ENCODE assay signal across 27 cellular contexts in the genomic region with DNA sequence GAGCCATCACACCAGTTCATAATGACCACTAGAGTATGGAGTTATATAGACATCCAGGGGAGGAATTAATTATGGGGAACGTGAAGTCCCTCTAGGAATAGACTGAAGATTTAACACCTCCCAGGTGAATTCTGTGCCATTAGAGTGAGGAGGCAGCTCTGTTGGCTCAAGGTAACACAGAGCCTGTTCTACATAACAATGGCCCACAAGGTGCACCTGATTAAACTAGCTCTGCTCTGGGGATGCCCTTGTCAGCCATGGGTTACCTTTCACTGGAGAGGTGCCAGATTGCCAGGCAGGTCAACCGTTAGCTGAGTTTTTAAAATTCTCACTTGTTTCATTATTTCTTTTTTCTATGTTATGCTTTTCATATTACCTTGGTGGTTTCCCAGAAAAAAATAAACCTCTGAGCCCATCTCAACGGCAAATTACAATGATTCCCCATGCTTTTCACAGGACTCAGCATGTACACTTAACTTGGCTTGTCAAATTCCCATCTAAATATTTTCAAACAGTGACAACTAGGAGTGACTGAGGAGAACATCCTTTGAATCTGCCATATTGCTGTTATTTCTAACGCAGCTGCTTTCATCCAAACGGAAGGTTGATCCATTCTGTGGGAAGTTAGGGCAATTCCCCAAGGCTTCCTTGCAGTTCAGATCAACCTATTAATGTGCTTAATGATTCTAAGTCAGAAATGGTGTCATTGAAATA.
"Had no signal": no experiment of that assay in that cellular context is flagged by ENCODE, and none has a peak within 500 bp of the region (broad histone marks: within the 10 kb centered on the region; RNA-seq: fewer than 3 reads in every experiment).

No MANE protein-coding gene starts in this region.

- H3K27me3 ChIP-seq: adrenal gland, ascending aorta, brain microvascular endothelial cell, neutrophil, ovary, right atrium auricular region, upper lobe of right lung had no signal

- H3K9me3 ChIP-seq: adrenal gland, ascending aorta, neutrophil, ovary, psoas muscle, right atrium auricular region, upper lobe of right lung had no signal

- H3K27ac Mint-ChIP-seq: activated naive CD8-positive, alpha-beta T cell; activated T-cell treated with anti-CD3 and anti-CD28 coated beads, Interleukin-2, amount 50 U/mL, for 24 hours; activated T-helper 2 cell treated with anti-CD3 and anti-CD28 coated beads, Interferon-gamma antibody, Interleukin-2, Interleukin-4, amounts not matched to agents 10 μg/mL and 5 μg/mL and 100 μg/mL, durations not matched to agents 14 hours and 24 hours and 36 hours; naive thymus-derived CD8-positive, alpha-beta T cell had no signal

- H3K4me3 ChIP-seq: adrenal gland, ascending aorta, lung, ovary, psoas muscle, right atrium auricular region, upper lobe of right lung had no signal

- ATAC-seq: esophagus mucosa; left lobe of liver; naive thymus-derived CD8-positive, alpha-beta T cell; psoas muscle; stimulated activated naive CD8-positive, alpha-beta T cell treated with anti-CD3 and anti-CD28 coated beads, Interleukin-15, Interleukin-2, amounts not matched to agents 100 U/mL and 50 U/mL, for 24 hours; upper lobe of right lung had no signal

- H3K9me3 Mint-ChIP-seq: activated T-cell treated with anti-CD3 and anti-CD28 coated beads, Interleukin-2, amount 50 U/mL, for 24 hours; activated T-helper 2 cell treated with anti-CD3 and anti-CD28 coated beads, Interferon-gamma antibody, Interleukin-2, Interleukin-4, amounts not matched to agents 10 μg/mL and 5 μg/mL and 100 μg/mL, durations not matched to agents 14 hours and 24 hours and 36 hours had no signal

- H3K36me3 Mint-ChIP-seq: activated naive CD8-positive, alpha-beta T cell; mesothelial cell of epicardium; naive thymus-derived CD8-positive, alpha-beta T cell had no signal

- H3K4me3 Mint-ChIP-seq: activated naive CD8-positive, alpha-beta T cell; activated T-cell treated with anti-CD3 and anti-CD28 coated beads, Interleukin-2, amount 50 U/mL, for 24 hours; naive thymus-derived CD8-positive, alpha-beta T cell had no signal

- DNase-seq: activated CD4-positive, alpha-beta T cell treated with anti-CD3 and anti-CD28 coated beads for 1 hour; activated CD4-positive, alpha-beta T cell treated with anti-CD3 and anti-CD28 coated beads, Interleukin-2, amount 50 U/mL, for 1 hour; activated CD8-positive, alpha-beta memory T cell treated with anti-CD3 and anti-CD28 coated beads, Interleukin-2, amount 50 U/mL, for 4 hours; activated naive CD4-positive, alpha-beta T cell; activated T-cell treated with anti-CD3 and anti-CD28 coated beads, Interleukin-2, amount 50 U/mL, for 24 hours; brain microvascular endothelial cell; central memory CD4-positive, alpha-beta T cell; effector memory CD4-positive, alpha-beta T cell; glutamatergic neuron; hippocampal formation; naive thymus-derived CD8-positive, alpha-beta T cell; ovary; psoas muscle; stimulated activated CD4-positive, alpha-beta T cell treated with anti-CD3 and anti-CD28 coated beads, Interleukin-4, amount 100 ng/mL, for 4 hours; stimulated activated naive CD8-positive, alpha-beta T cell treated with anti-CD3 and anti-CD28 coated beads, Interleukin-15, Interleukin-2, amounts not matched to agents 100 U/mL and 50 U/mL, for 24 hours; upper lobe of right lung; WERI-Rb-1 had no signal

- H3K36me3 ChIP-seq: adrenal gland, ascending aorta, brain microvascular endothelial cell, neutrophil, ovary, right atrium auricular region, upper lobe of right lung, WERI-Rb-1 had no signal

- H3K4me1 Mint-ChIP-seq: naive thymus-derived CD8-positive, alpha-beta T cell had no signal

- H3K27ac ChIP-seq: adrenal gland, ascending aorta, brain microvascular endothelial cell, neutrophil, ovary, psoas muscle, right atrium auricular region, upper lobe of right lung, WERI-Rb-1 had no signal

- H3K4me1 ChIP-seq: adrenal gland, ascending aorta, psoas muscle, right atrium auricular region, upper lobe of right lung had no signal
